1 cellular context compared by ENCODE assay signal in genomic region chr9:94166237-94167054, GRCh38.
TF ChIP-seq lines count a peak whose summit lies in the region.

No MANE protein-coding gene starts in this region.

TF ChIP-seq in K562, 482 proteins besides CTCF, POLR2A, EP300 and RAD21 (continued from another document):
- TF ChIP-seq PHF21A (IDR thresholded peaks at IDR 0.05; ENCODE audit: borderline replicate concordance, low read depth) = no peak
- peak; percentile 97 for TF ChIP-seq ZBTB40 (IDR thresholded peaks at IDR 0.05)
- no peak for TF ChIP-seq ZBTB40 (CRISPR knock-in tag; IDR thresholded peaks at IDR 0.05)
- TF ChIP-seq ZBTB34 (CRISPR knock-in tag; IDR thresholded peaks at IDR 0.05) = no peak
- TF ChIP-seq NFIX (CRISPR knock-in tag; IDR thresholded peaks at IDR 0.05; ENCODE audit: low read depth) = no peak
- no peak for TF ChIP-seq ZNF75A (CRISPR knock-in tag; IDR thresholded peaks at IDR 0.05)
- TF ChIP-seq ERF (CRISPR knock-in tag; IDR thresholded peaks at IDR 0.05) = peak; percentile 91
- TF ChIP-seq JUN (IDR thresholded peaks at IDR 0.05; ENCODE audit: borderline replicate concordance, low read depth, low read length) = no peak; the same call in 1 of the 2 replicates
- no peak for TF ChIP-seq JUN (CRISPR knock-in tag; IDR thresholded peaks at IDR 0.05; ENCODE audit: borderline replicate concordance)
- no peak for TF ChIP-seq AFF1 (IDR thresholded peaks at IDR 0.05; ENCODE audit: low read depth in 1 of 2, partially characterized antibody in 2 of 2)
- peak; percentile 81 for TF ChIP-seq FIP1L1 (IDR thresholded peaks at IDR 0.05; ENCODE audit: low read depth, low read length, poor library complexity, severe bottlenecking)
- TF ChIP-seq KDM1A (IDR thresholded peaks at IDR 0.05) = no peak
- TF ChIP-seq MTA1 (IDR thresholded peaks at IDR 0.05; ENCODE audit: borderline replicate concordance) = 0 out of 2 replicates have a peak, but pooled peaks have one; percentile 56
- no peak for TF ChIP-seq NKRF (IDR thresholded peaks at IDR 0.05; ENCODE audit: borderline replicate concordance)
- TF ChIP-seq EGR1 (conservative IDR thresholded peaks at IDR 0.05) = peak; percentile 69
- TF ChIP-seq TRIM25 (IDR thresholded peaks at IDR 0.05; ENCODE audit: borderline replicate concordance) = no peak
- TF ChIP-seq GTF2B (IDR thresholded peaks at IDR 0.05; ENCODE audit: extremely low read depth, insufficient read length) = no peak
- TF ChIP-seq CXXC5 (CRISPR knock-in tag; IDR thresholded peaks at IDR 0.05) = no peak
- TF ChIP-seq CHCHD3 (CRISPR knock-in tag; IDR thresholded peaks at IDR 0.05) = peak; percentile 9; the same call in 1 of the 2 replicates
- TF ChIP-seq PBX2 (CRISPR knock-in tag; IDR thresholded peaks at IDR 0.05; ENCODE audit: low read depth) = no peak; the same call in 1 of the 2 replicates
- TF ChIP-seq PBX2 (tag; conservative IDR thresholded peaks at IDR 0.05; ENCODE audit: low read depth) = peak; percentile 93
TF ChIP-seq in K562: peak in this region for 155.
